In the genomic region with DNA sequence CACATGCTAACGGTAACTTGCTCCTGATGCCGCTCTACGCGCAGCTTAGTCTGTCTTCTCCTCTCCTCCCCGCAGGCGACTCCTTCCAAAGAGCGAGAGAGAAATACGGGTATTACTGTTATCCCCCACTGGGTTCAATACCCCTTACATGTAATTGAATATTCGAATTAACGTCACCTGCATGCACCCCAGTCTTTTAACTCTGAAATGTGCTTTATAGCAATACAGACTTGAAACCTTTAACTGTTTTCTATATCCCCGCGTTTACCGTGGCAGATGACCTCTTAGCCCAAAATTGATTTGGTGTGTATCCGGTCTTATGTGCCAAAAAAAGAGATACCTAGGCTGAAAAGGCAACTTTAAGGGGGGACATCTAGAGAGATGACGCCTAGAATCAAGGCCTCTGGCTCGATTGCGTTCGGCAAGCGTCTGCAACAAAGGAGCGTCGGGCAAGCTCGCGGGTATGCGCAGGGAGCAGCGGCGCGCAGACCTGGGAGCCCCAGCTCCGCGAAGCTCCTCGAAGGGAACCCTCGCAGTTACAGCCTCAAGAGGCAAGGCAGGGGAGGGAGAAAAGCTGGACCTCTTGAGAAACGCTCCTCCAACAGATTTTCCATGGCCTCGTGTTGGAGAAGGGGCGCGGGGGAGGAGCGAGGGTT, we compare ENCODE assay signal across 17 cellular contexts. TPM values are rescaled to one million over a fixed set of nuclear protein-coding genes. Genes with fewer than 3 reads are reported as not detected.
DNase-seq lines count a peak whose midpoint lies in the region; ATAC-seq lines count a peak whose summit lies in the region.
"Had no signal": no experiment of that assay in that cellular context is flagged by ENCODE, and none has a peak within 500 bp of the region (broad histone marks: within the 10 kb centered on the region; RNA-seq: fewer than 3 reads in every experiment).

No MANE protein-coding gene starts in this region.

- DNase-seq in activated CD4-positive, alpha-beta T cell treated with anti-CD3 and anti-CD28 coated beads, Interleukin-2, amount 10 ng/mL, durations not matched to agents 24 days and 14 days = no peak
- no peak for DNase-seq in activated CD4-positive, alpha-beta T cell treated with anti-CD3 and anti-CD28 coated beads for 48 hours
- DNase-seq in stimulated activated naive B cell treated with anti-CD40 and anti-IgM and Interleukin-4, amounts not matched to agents 10 μg/mL and 1 μg/mL and 100 μg/mL, for 72 hours = no peak
- DNase-seq in NCI-H2081 (lab: John Stamatoyannopoulos, UW) (no peak), EL (no peak)
- DNase-seq: activated CD4-positive, CD25-positive, alpha-beta regulatory T cell treated with anti-CD3 and anti-CD28 coated beads, Interleukin-2, amount 50 U/mL, for 72 hours; Calu3; effector memory CD8-positive, alpha-beta T cell; NCI-H2081 treated with DMSO at 0.1 percent for 48 hours; stimulated activated CD8-positive, alpha-beta memory T cell treated with anti-CD3 and anti-CD28 coated beads, Interleukin-4, amount 100 ng/mL, for 48 hours had no signal

- peak overlapping the region; percentile 29 for H3K27ac Mint-ChIP-seq in activated CD4-positive, alpha-beta T cell treated with anti-CD3 and anti-CD28 coated beads, Interleukin-2, amount 10 ng/mL, durations not matched to agents 24 days and 14 days
- H3K27ac Mint-ChIP-seq in stimulated activated naive B cell treated with anti-CD40 and anti-IgM and Interleukin-4, amounts not matched to agents 10 μg/mL and 1 μg/mL and 100 μg/mL, for 72 hours = peak overlapping the region; percentile 51
- H3K27ac Mint-ChIP-seq: effector memory CD8-positive, alpha-beta T cell had no signal

- H3K27me3 Mint-ChIP-seq in activated CD4-positive, alpha-beta T cell treated with anti-CD3 and anti-CD28 coated beads, Interleukin-2, amount 10 ng/mL, durations not matched to agents 24 days and 14 days = peaks cover 73% of the 10 kb centered on the region
- H3K27me3 Mint-ChIP-seq in stimulated activated naive B cell treated with anti-CD40 and anti-IgM and Interleukin-4, amounts not matched to agents 10 μg/mL and 1 μg/mL and 100 μg/mL, for 72 hours = peaks cover 86 to 95% of the 10 kb centered on the region in 2 donors

- peaks cover 5% of the 10 kb centered on the region for H3K9me3 Mint-ChIP-seq in activated CD4-positive, alpha-beta T cell treated with anti-CD3 and anti-CD28 coated beads, Interleukin-2, amount 10 ng/mL, durations not matched to agents 24 days and 14 days
- H3K9me3 Mint-ChIP-seq in stimulated activated naive B cell treated with anti-CD40 and anti-IgM and Interleukin-4, amounts not matched to agents 10 μg/mL and 1 μg/mL and 100 μg/mL, for 72 hours = peaks cover 0 to 2% of the 10 kb centered on the region in 2 donors

- H3K36me3 Mint-ChIP-seq in activated CD4-positive, alpha-beta T cell treated with anti-CD3 and anti-CD28 coated beads, Interleukin-2, amount 10 ng/mL, durations not matched to agents 24 days and 14 days (ENCODE audit: low read depth) = no peaks in the 10 kb centered on the region
- H3K36me3 Mint-ChIP-seq in stimulated activated naive B cell treated with anti-CD40 and anti-IgM and Interleukin-4, amounts not matched to agents 10 μg/mL and 1 μg/mL and 100 μg/mL, for 72 hours = peaks cover 0 to 3% of the 10 kb centered on the region in 2 donors

- no peak overlapping the region for H3K4me3 Mint-ChIP-seq in activated CD4-positive, alpha-beta T cell treated with anti-CD3 and anti-CD28 coated beads, Interleukin-2, amount 10 ng/mL, durations not matched to agents 24 days and 14 days
- H3K4me3 Mint-ChIP-seq in stimulated activated naive B cell treated with anti-CD40 and anti-IgM and Interleukin-4, amounts not matched to agents 10 μg/mL and 1 μg/mL and 100 μg/mL, for 72 hours = peak overlapping the region in 1 of 2 donors; percentile 8
- H3K4me3 Mint-ChIP-seq: effector memory CD8-positive, alpha-beta T cell had no signal

- ATAC-seq in stimulated activated naive B cell treated with anti-CD40 and anti-IgM and Interleukin-4, amounts not matched to agents 10 μg/mL and 1 μg/mL and 100 μg/mL, for 72 hours (replicated peaks) = no peak
- ATAC-seq in HG02870 (IDR thresholded peaks at IDR 0.05; ENCODE audit: unreplicated experiment) = no peak
- ATAC-seq: effector memory CD8-positive, alpha-beta T cell had no signal

- no peaks in the 10 kb centered on the region for H3K4me1 Mint-ChIP-seq in activated CD4-positive, alpha-beta T cell treated with anti-CD3 and anti-CD28 coated beads, Interleukin-2, amount 10 ng/mL, durations not matched to agents 24 days and 14 days
- peaks cover 5 to 14% of the 10 kb centered on the region in 2 donors for H3K4me1 Mint-ChIP-seq in stimulated activated naive B cell treated with anti-CD40 and anti-IgM and Interleukin-4, amounts not matched to agents 10 μg/mL and 1 μg/mL and 100 μg/mL, for 72 hours

- intact Hi-C loops in activated CD4-positive, alpha-beta T cell treated with anti-CD3 and anti-CD28 coated beads, Interleukin-2, amount 10 ng/mL, durations not matched to agents 24 days and 14 days (cut with micrococcal nuclease) = loop anchor here (1.0 to 10.0 kb wide), 3 partner anchors 8 to 775 kb away; no protein-coding TSS in a partner anchor

- peak overlapping the region; percentile 92 for H3K27ac ChIP-seq in angular gyrus (ENCODE audit: low read depth, low read length)
- peak overlapping the region; percentile 80 for H3K27ac ChIP-seq in layer of hippocampus (ENCODE audit: low read depth, low read length)
- H3K27ac ChIP-seq: neutrophil had no signal

- H3K27me3 ChIP-seq in layer of hippocampus (ENCODE audit: control insufficient read depth, insufficient read depth, low read length) = peaks cover 42% of the 10 kb centered on the region

RNA-seq across cellular contexts. Expression of a gene that starts 6.8 kb away (rescaled TPM):
- total RNA-seq in activated CD4-positive, alpha-beta T cell treated with anti-CD3 and anti-CD28 coated beads, Interleukin-2, amount 10 ng/mL, durations not matched to agents 24 days and 14 days = not detected in 2 replicates
- total RNA-seq: Calu3, glomerular endothelial cell, lower leg skin, urinary bladder had no signal
